Comparison of ENCODE assay signal across 8 cellular contexts in the genomic region with DNA sequence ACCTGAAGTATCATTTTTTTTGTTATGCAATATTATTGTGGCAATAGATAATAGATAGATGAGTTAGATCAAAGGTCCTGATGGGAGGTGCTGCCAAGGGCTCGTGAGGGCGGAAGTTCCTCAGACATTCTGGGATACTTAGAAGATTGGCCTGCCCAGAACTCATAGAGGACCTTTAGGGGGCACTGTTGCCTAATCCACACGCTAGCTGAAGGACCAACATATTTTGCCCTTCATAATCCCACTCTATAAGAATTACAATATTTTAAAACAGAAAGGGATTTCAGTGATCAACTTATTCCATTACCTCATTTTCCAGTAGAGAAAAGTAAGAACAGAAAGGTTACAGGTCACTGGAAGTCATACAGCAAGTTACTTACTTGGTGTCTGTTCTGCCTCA. TPM values are rescaled to one million over a fixed set of nuclear protein-coding genes. Genes with fewer than 3 reads are reported as not detected.
DNase-seq lines count a peak whose midpoint lies in the region; ATAC-seq and TF ChIP-seq lines count a peak whose summit lies in the region.

No MANE protein-coding gene starts in this region.

- intact Hi-C loops in PC-9 (cut with micrococcal nuclease; ENCODE audit: unreplicated experiment): loop anchor here (10.0 kb wide), 1 partner anchor 453 kb away; no protein-coding TSS in a partner anchor
- intact Hi-C loops in esophagus muscularis mucosa (cut with DNase I): no loop called here

- no peaks in the 10 kb centered on the region for H4K20me1 ChIP-seq in PC-9 (ENCODE audit: insufficient read depth)

- POLR2A ChIA-PET in PC-9 (lab: Charles Lee; ENCODE audit: unreplicated experiment): no interaction called here

- no TSS peak for BruUV-seq in PC-9 (replicated peaks; lab: Mats Ljungman, UMichigan)

- TF ChIP-seq CTCF in PC-9 (conservative IDR thresholded peaks at IDR 0.05) (peak; percentile 40; the same call in 1 of the 2 replicates), esophagus muscularis mucosa (IDR thresholded peaks at IDR 0.05) (peak in 2 of 3 experiments; percentile 14 to 26)

- peak; percentile 73 for ATAC-seq in GM18517 (IDR thresholded peaks at IDR 0.05; ENCODE audit: unreplicated experiment)
- peak; percentile 80 for ATAC-seq in HG03025 (IDR thresholded peaks at IDR 0.05; ENCODE audit: low FRiP score, unreplicated experiment)

- no peak for TF ChIP-seq EP300 in esophagus muscularis mucosa (IDR thresholded peaks at IDR 0.05)

- H3K4me2 ChIP-seq in PC-9: no peak overlapping the region

- no peak for TF ChIP-seq POLR2A in esophagus muscularis mucosa (IDR thresholded peaks at IDR 0.05; ENCODE audit: low read depth)

- H3K4me1 ChIP-seq in PC-9 (replicated peaks; ENCODE audit: insufficient read depth) (peaks cover 10% of the 10 kb centered on the region; the same call in 1 of the 2 replicates), esophagus muscularis mucosa (no peaks in the 10 kb centered on the region)

- H3F3A ChIP-seq in PC-9 (ENCODE audit: insufficient read depth, low read depth): no peaks in the 10 kb centered on the region

- H3K4me3 ChIP-seq in PC-9 (no peak overlapping the region), esophagus muscularis mucosa (no peak overlapping the region)

- CTCF ChIA-PET in PC-9 (lab: Charles Lee): no interaction called here

- DNase-seq in COLO668 (lab: John Stamatoyannopoulos, UW; ENCODE audit: unreplicated experiment) (peak; percentile 2), PC-9 (no peak), esophagus muscularis mucosa (ENCODE audit: extremely low spot score) (no peak), pons (ENCODE audit: low spot score) (peak; percentile 69), DMS114 treated with DMSO at 0.1 percent for 48 hours (lab: John Stamatoyannopoulos, UW; ENCODE audit: unreplicated experiment) (no peak), NCI-H510A (lab: John Stamatoyannopoulos, UW) (no peak)

- H3K27me3 ChIP-seq in PC-9 (ENCODE audit: insufficient read depth, low read depth): peaks cover 3% of the 10 kb centered on the region; the same call in 1 of the 2 replicates
- no peaks in the 10 kb centered on the region for H3K27me3 ChIP-seq in esophagus muscularis mucosa

- 14% methylated on average over 3 of the region's 3 CpGs for WGBS in esophagus muscularis mucosa

- H3K27ac ChIP-seq in PC-9 (no peak overlapping the region), esophagus muscularis mucosa (replicated peaks in 1 of 4) (no peak overlapping the region)

- H3K79me2 ChIP-seq in PC-9 (ENCODE audit: low read depth): no peaks in the 10 kb centered on the region

- H3K36me3 ChIP-seq in PC-9 (ENCODE audit: low read depth) (no peaks in the 10 kb centered on the region), esophagus muscularis mucosa (no peaks in the 10 kb centered on the region)

- H3K9me3 ChIP-seq in PC-9 (ENCODE audit: insufficient read depth, low read depth): no peaks in the 10 kb centered on the region
- H3K9me3 ChIP-seq in esophagus muscularis mucosa: no peaks in the 10 kb centered on the region

- no peak overlapping the region for H2AFZ ChIP-seq in PC-9

- no peaks in the 10 kb centered on the region for H3K9me2 ChIP-seq in PC-9 (ENCODE audit: insufficient read depth)

RNA-seq across cellular contexts. Expression of a gene that starts 22.9 kb away (rescaled TPM):
- total RNA-seq in PC-9 (2021) (12.7 and 15.4 TPM in 2 replicates), esophagus muscularis mucosa (not detected)

Comparison
In these comparisons a context has a peak if more than half of its experiments do, and no peak if none do; other contexts are left out.
1. DNase-seq: peak in COLO668 (single experiment) and pons (single experiment); none in PC-9 (0 of 2), esophagus muscularis mucosa (single experiment), DMS114 treated with DMSO at 0.1 percent for 48 hours (single experiment) and NCI-H510A (single experiment).
2. RNA of a gene that starts 22.9 kb away (total RNA-seq): 12.7 to 15.4 TPM in PC-9; not detected in esophagus muscularis mucosa; every median in the first group is over 10 times any median in the second.